ENCODE assay signal across 8 cellular contexts in genomic region chr14:99274346-99275221, GRCh38. TPM values are rescaled to one million over a fixed set of nuclear protein-coding genes. Genes with fewer than 3 reads are reported as not detected.
A peak's percentile ranks its signal among the peaks of the same experiment; 100 is the strongest.
DNase-seq lines count a peak whose midpoint lies in the region; ATAC-seq and TF ChIP-seq lines count a peak whose summit lies in the region.

No MANE protein-coding gene starts in this region.

- ATAC-seq in HG03175 (IDR thresholded peaks at IDR 0.05; ENCODE audit: unreplicated experiment) (peak; percentile 46), HG02588 (IDR thresholded peaks at IDR 0.05; ENCODE audit: unreplicated experiment) (no peak)
- ATAC-seq in activated T-cell treated with anti-CD3 and anti-CD28 coated beads, Interleukin-2, amount 50 U/mL, for 72 hours (replicated peaks in 1 of 2) = peak; percentile 24 to 45
- ATAC-seq in naive thymus-derived CD4-positive, alpha-beta T cell = no peak

- H3K27me3 ChIP-seq in naive thymus-derived CD4-positive, alpha-beta T cell (ENCODE audit: control insufficient read depth in 2 of 2, insufficient read depth in 2 of 2, low read length in 2 of 2) = no peaks in the 10 kb centered on the region

- POLR2A ChIA-PET in naive thymus-derived CD4-positive, alpha-beta T cell (lab: Charles Lee) = interaction anchor here (0.6 to 19.1 kb wide), 11 partner anchors 8 to 1293 kb away, joined by 3 to 1374 read pairs (median 3); no protein-coding TSS in a partner anchor

- TF ChIP-seq CTCF in Calu3 (IDR thresholded peaks at IDR 0.05; ENCODE audit: unreplicated experiment) = no peak

- H3K27ac Mint-ChIP-seq in Calu3 (ENCODE audit: unreplicated experiment) = no peak overlapping the region
- H3K27ac Mint-ChIP-seq in activated T-cell treated with anti-CD3 and anti-CD28 coated beads, Interleukin-2, amount 50 U/mL, for 72 hours = peak overlapping the region; percentile 10
- H3K27ac Mint-ChIP-seq in naive thymus-derived CD4-positive, alpha-beta T cell = peak overlapping the region; percentile 37 to 96 (median 85)

- peaks cover 26% of the 10 kb centered on the region for H3K36me3 Mint-ChIP-seq in Calu3 (ENCODE audit: insufficient read depth, unreplicated experiment)
- peaks cover 8% of the 10 kb centered on the region in 2 donors for H3K36me3 Mint-ChIP-seq in activated T-cell treated with anti-CD3 and anti-CD28 coated beads, Interleukin-2, amount 50 U/mL, for 72 hours (ENCODE audit: insufficient read depth in 2 of 2)
- H3K36me3 Mint-ChIP-seq in naive thymus-derived CD4-positive, alpha-beta T cell = peaks cover 4 to 10% (median 4%) of the 10 kb centered on the region in 5 donors

- intact Hi-C loops in Calu3 (cut with micrococcal nuclease; ENCODE audit: unreplicated experiment) = loop anchor here (10.0 kb wide), 1 partner anchor 300 kb away; no protein-coding TSS in a partner anchor
- intact Hi-C loops in naive thymus-derived CD4-positive, alpha-beta T cell (cut with micrococcal nuclease) = loop anchor here (5.0 to 10.0 kb wide), 6 partner anchors 292 to 1657 kb away; no protein-coding TSS in a partner anchor

- no peaks in the 10 kb centered on the region for H3K9me3 ChIP-seq in naive thymus-derived CD4-positive, alpha-beta T cell (ENCODE audit: control insufficient read depth in 2 of 3, low read length in 3 of 3)

- H3K27me3 Mint-ChIP-seq in Calu3 (ENCODE audit: unreplicated experiment) = peaks cover 88% of the 10 kb centered on the region
- no peaks in the 10 kb centered on the region for H3K27me3 Mint-ChIP-seq in activated T-cell treated with anti-CD3 and anti-CD28 coated beads, Interleukin-2, amount 50 U/mL, for 72 hours (ENCODE audit: low read depth)
- peaks cover 0 to 42% (median 0%) of the 10 kb centered on the region in 5 donors for H3K27me3 Mint-ChIP-seq in naive thymus-derived CD4-positive, alpha-beta T cell

- H3K36me3 ChIP-seq in naive thymus-derived CD4-positive, alpha-beta T cell (ENCODE audit: control insufficient read depth in 2 of 3, insufficient read depth in 3 of 3, low read length in 3 of 3) = peaks cover 0 to 17% (median 0%) of the 10 kb centered on the region in 3 experiments

- CTCF ChIA-PET in Calu3 (lab: Charles Lee) = interaction anchor here (0.6 to 1.9 kb wide), 5 partner anchors 12 to 234 kb away, joined by 3 to 13 read pairs (median 6); no protein-coding TSS in a partner anchor
- CTCF ChIA-PET in naive thymus-derived CD4-positive, alpha-beta T cell (lab: Charles Lee) = interaction anchor here (0.6 to 0.7 kb wide), 5 partner anchors 258 to 1168 kb away, joined by 3 to 6 read pairs (median 4); no protein-coding TSS in a partner anchor

- peaks cover 6 to 18% of the 10 kb centered on the region in 2 donors for H3K4me1 ChIP-seq in naive thymus-derived CD4-positive, alpha-beta T cell (ENCODE audit: control insufficient read depth in 2 of 2, insufficient read depth in 2 of 2, low read length in 2 of 2)

- H3K4me1 Mint-ChIP-seq in Calu3 (ENCODE audit: low read depth, unreplicated experiment) = peaks cover 12% of the 10 kb centered on the region
- H3K4me1 Mint-ChIP-seq in activated T-cell treated with anti-CD3 and anti-CD28 coated beads, Interleukin-2, amount 50 U/mL, for 72 hours (ENCODE audit: low read depth) = peaks cover 42% of the 10 kb centered on the region
- peaks cover 25 to 62% (median 45%) of the 10 kb centered on the region in 7 donors for H3K4me1 Mint-ChIP-seq in naive thymus-derived CD4-positive, alpha-beta T cell

- H3K4me3 Mint-ChIP-seq in Calu3 (ENCODE audit: low read depth, unreplicated experiment) = peak overlapping the region; percentile 70
- H3K4me3 Mint-ChIP-seq in activated T-cell treated with anti-CD3 and anti-CD28 coated beads, Interleukin-2, amount 50 U/mL, for 72 hours = peak overlapping the region; percentile 98
- peak overlapping the region; percentile 87 to 99 (median 94) for H3K4me3 Mint-ChIP-seq in naive thymus-derived CD4-positive, alpha-beta T cell

- peak; percentile 75 for DNase-seq in Calu3
- DNase-seq in NCI-H526 (lab: John Stamatoyannopoulos, UW) = peak; percentile 89 to 94
- DNase-seq in activated T-cell treated with anti-CD3 and anti-CD28 coated beads, Interleukin-2, amount 50 U/mL, for 72 hours = peak; percentile 66 to 75
- peak; percentile 59 for DNase-seq in fibroblast of peridontal ligament (ENCODE audit: extremely low read depth)
- DNase-seq in naive thymus-derived CD4-positive, alpha-beta T cell = peak in 7 of 9 donors; percentile 42 to 69 (median 49)
- DNase-seq in superior temporal gyrus (ENCODE audit: extremely low spot score) = no peak

- H3K4me3 ChIP-seq in naive thymus-derived CD4-positive, alpha-beta T cell (ENCODE audit: low read length) = peak overlapping the region; percentile 94

- no TSS peak for BruUV-seq in Calu3 (replicated peaks; lab: Mats Ljungman, UMichigan)

- H3K27ac ChIP-seq in naive thymus-derived CD4-positive, alpha-beta T cell (ENCODE audit: low read depth, low read length) = peak overlapping the region; percentile 98

- H3K9me3 Mint-ChIP-seq in Calu3 (ENCODE audit: low read depth, unreplicated experiment) = no peaks in the 10 kb centered on the region
- H3K9me3 Mint-ChIP-seq in activated T-cell treated with anti-CD3 and anti-CD28 coated beads, Interleukin-2, amount 50 U/mL, for 72 hours = no peaks in the 10 kb centered on the region
- H3K9me3 Mint-ChIP-seq in naive thymus-derived CD4-positive, alpha-beta T cell = peaks cover 0 to 15% (median 0%) of the 10 kb centered on the region in 11 donors

RNA-seq across cellular contexts. Expression of gene BCL11B, which starts 2.6 kb away (rescaled TPM):
- total RNA-seq in Calu3 (2022) = 0.24 and 0.59 TPM in 2 replicates
- 10 to 100 TPM; 54.4 to 58.0 TPM for total RNA-seq in activated T-cell treated with anti-CD3 and anti-CD28 coated beads, Interleukin-2, amount 50 U/mL, for 72 hours
- total RNA-seq in naive thymus-derived CD4-positive, alpha-beta T cell = 100 to 1,000 TPM in 4 of 5 experiments, 10 to 100 TPM in 1; 96.3 to 269 (median 223) TPM
- 10 to 100 TPM; 10.9 to 11.6 TPM for polyA plus RNA-seq in naive thymus-derived CD4-positive, alpha-beta T cell

Comparison
In these comparisons a context has a peak if more than half of its experiments do, and no peak if none do; other contexts are left out.
1. ATAC-seq: peak in HG03175 (single experiment) and activated T-cell treated with anti-CD3 and anti-CD28 coated beads, Interleukin-2, amount 50 U/mL, for 72 hours (2 of 2); none in naive thymus-derived CD4-positive, alpha-beta T cell (single experiment) and HG02588 (single experiment).
2. RNA of gene BCL11B, which starts 2.6 kb away (total RNA-seq): 96.3 to 269 TPM in naive thymus-derived CD4-positive, alpha-beta T cell and 54.4 to 58.0 TPM in activated T-cell treated with anti-CD3 and anti-CD28 coated beads, Interleukin-2, amount 50 U/mL, for 72 hours; 0.24 to 0.59 TPM in Calu3; every median in the first group is over 10 times any median in the second.
3. Peak in every context shown above with its lines, with median percentiles within 50 percentile points of each other: H3K4me3 Mint-ChIP-seq.